Comparison of ENCODE assay signal across 8 cellular contexts in the genomic region with DNA sequence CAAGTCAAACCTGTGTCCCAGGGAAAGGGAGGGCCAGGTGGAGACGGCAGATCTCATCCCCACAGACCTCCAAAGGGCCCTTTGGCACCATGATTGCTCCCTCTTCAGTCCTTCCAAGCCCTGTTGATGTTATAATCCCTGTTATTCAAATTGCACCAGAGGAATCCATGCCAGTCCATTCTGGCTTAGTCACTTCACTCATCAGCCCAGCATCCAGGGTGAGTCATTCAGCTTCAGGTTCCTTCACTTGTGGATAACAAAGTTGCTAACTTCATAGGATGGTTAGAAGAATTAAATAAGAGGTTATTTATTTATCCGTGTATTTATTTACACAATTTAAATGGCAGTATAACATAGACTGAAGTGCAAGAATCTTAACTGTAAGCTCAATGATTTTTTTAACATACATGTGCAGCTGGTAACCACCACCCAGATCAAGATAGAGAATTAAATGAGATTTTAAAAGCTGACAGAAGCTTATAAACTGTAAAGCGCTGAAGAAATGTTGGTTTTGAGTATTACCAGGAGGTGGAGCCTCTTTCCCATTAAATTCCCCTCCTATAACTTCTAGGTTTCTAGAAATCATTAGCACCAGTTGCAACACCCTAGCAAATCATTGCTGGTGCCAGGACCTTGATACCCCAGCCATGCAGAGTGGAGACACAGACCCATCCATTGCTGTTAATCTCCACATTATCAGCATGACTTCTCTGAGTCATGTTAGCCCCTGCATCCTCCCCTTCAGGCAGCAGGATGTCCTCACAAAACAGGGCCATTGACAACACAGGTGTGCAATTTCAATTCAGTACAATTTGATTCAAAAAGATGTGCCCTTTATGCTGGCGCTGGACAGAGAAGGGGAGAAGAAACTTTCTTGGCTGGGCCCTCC.
DNase-seq lines count a peak whose midpoint lies in the region; ATAC-seq and TF ChIP-seq lines count a peak whose summit lies in the region.

No MANE protein-coding gene starts in this region.

- no peak overlapping the region for H3K14ac ChIP-seq in H9 (ENCODE audit: insufficient read depth, low read length)

- H3K27me3 ChIP-seq in H9 (ENCODE audit: insufficient read depth, low read length): no peaks in the 10 kb centered on the region
- H3K27me3 ChIP-seq in naive thymus-derived CD4-positive, alpha-beta T cell (ENCODE audit: control insufficient read depth in 2 of 2, insufficient read depth in 2 of 2, low read length in 2 of 2): no peaks in the 10 kb centered on the region

- H2AK5ac ChIP-seq in H9 (ENCODE audit: insufficient read length, low read length): no peak overlapping the region

- peak; percentile 84 for DNase-seq in AG08395 (ENCODE audit: low spot score)
- DNase-seq in H9: no peak
- DNase-seq in RKO (ENCODE audit: low spot score): peak; percentile 68
- DNase-seq in foreskin melanocyte: peak; percentile 25
- no peak for DNase-seq in NCI-H446 treated with DMSO at 0.1 percent for 48 hours (lab: John Stamatoyannopoulos, UW)
- DNase-seq in naive thymus-derived CD4-positive, alpha-beta T cell: no peak
- no peak for DNase-seq in stimulated activated CD4-positive, alpha-beta T cell treated with anti-CD3 and anti-CD28 coated beads, Interleukin-4, amount 100 ng/mL, for 1 hour

- no peak for ATAC-seq in HG03025 (IDR thresholded peaks at IDR 0.05; ENCODE audit: low FRiP score, unreplicated experiment)
- no peak for ATAC-seq in naive thymus-derived CD4-positive, alpha-beta T cell

- H3T11ph ChIP-seq in H9 (ENCODE audit: low read length): no peak overlapping the region

- H3K23ac ChIP-seq in H9 (ENCODE audit: insufficient read length, low read depth, low read length): no peak overlapping the region

- no peak overlapping the region for H2BK120ac ChIP-seq in H9 (ENCODE audit: low read depth, low read length, poor library complexity, severe bottlenecking)

- H3K4me1 ChIP-seq in H9 (ENCODE audit: insufficient read depth, low read length): peaks cover 13% of the 10 kb centered on the region; the same call in 1 of the 2 replicates
- peaks cover 0 to 4% of the 10 kb centered on the region in 2 donors for H3K4me1 ChIP-seq in naive thymus-derived CD4-positive, alpha-beta T cell (ENCODE audit: control insufficient read depth in 2 of 2, insufficient read depth in 2 of 2, low read length in 2 of 2)

- H2AFZ ChIP-seq in H9 (ENCODE audit: low read length): no peak overlapping the region

- intact Hi-C loops in naive thymus-derived CD4-positive, alpha-beta T cell (cut with micrococcal nuclease): no loop called here

- no peaks in the 10 kb centered on the region for H3K9me3 Mint-ChIP-seq in H9
- H3K9me3 Mint-ChIP-seq in naive thymus-derived CD4-positive, alpha-beta T cell: peaks cover 0 to 2% (median 0%) of the 10 kb centered on the region in 11 donors

- H3K4ac ChIP-seq in H9 (ENCODE audit: low read depth, low read length): no peak overlapping the region

- H2BK20ac ChIP-seq in H9 (ENCODE audit: low read depth, low read length, poor library complexity, severe bottlenecking): no peak overlapping the region

- H3K27ac ChIP-seq in H9 (ENCODE audit: insufficient read length, low read depth, low read length): no peak overlapping the region
- H3K27ac ChIP-seq in naive thymus-derived CD4-positive, alpha-beta T cell (ENCODE audit: low read depth, low read length): no peak overlapping the region

- H3K27ac Mint-ChIP-seq in H9: peak overlapping the region in 1 of 3 experiments; percentile 65; a peak in 3 of 7 replicates
- no peak overlapping the region for H3K27ac Mint-ChIP-seq in naive thymus-derived CD4-positive, alpha-beta T cell

- H3K79me1 ChIP-seq in H9 (ENCODE audit: insufficient read depth, low read depth, low read length, poor library complexity, severe bottlenecking): no peaks in the 10 kb centered on the region

- H3K27me3 Mint-ChIP-seq in H9 (ENCODE audit: low read depth): no peaks in the 10 kb centered on the region; the same call in none of the 2 replicates
- peaks cover 0 to 14% (median 11%) of the 10 kb centered on the region in 5 donors for H3K27me3 Mint-ChIP-seq in naive thymus-derived CD4-positive, alpha-beta T cell

- H3K23me2 ChIP-seq in H9 (ENCODE audit: insufficient read length, low read depth, low read length, poor library complexity, severe bottlenecking): no peaks in the 10 kb centered on the region

- H3K9me3 ChIP-seq in H9 (ENCODE audit: control insufficient read depth, low read depth, low read length): no peaks in the 10 kb centered on the region
- no peaks in the 10 kb centered on the region for H3K9me3 ChIP-seq in naive thymus-derived CD4-positive, alpha-beta T cell (ENCODE audit: control insufficient read depth in 2 of 3, low read length in 3 of 3)

- H4K20me1 ChIP-seq in H9 (ENCODE audit: control insufficient read depth, insufficient read depth, insufficient read length): no peaks in the 10 kb centered on the region

- no peaks in the 10 kb centered on the region for H3K36me3 ChIP-seq in naive thymus-derived CD4-positive, alpha-beta T cell (ENCODE audit: control insufficient read depth in 2 of 3, insufficient read depth in 3 of 3, low read length in 3 of 3)

- H4K91ac ChIP-seq in H9 (ENCODE audit: insufficient read length, low read depth, low read length): no peak overlapping the region

- H3K4me3 ChIP-seq in naive thymus-derived CD4-positive, alpha-beta T cell (ENCODE audit: low read length): no peak overlapping the region

- WGBS in H9 (ENCODE audit: extremely low coverage, insufficient read length, low lambda C conversion rate): no CpG with 5 or more reads among the region's 4 CpGs

- H3K18ac ChIP-seq in H9 (ENCODE audit: insufficient read length, low read depth, low read length): no peak overlapping the region

- H4K8ac ChIP-seq in H9 (replicated peaks; ENCODE audit: insufficient read length, low read depth, low read length): no peak overlapping the region

- CTCF ChIA-PET in naive thymus-derived CD4-positive, alpha-beta T cell (lab: Charles Lee): interaction anchor here (0.6 kb wide), 1 partner anchor 121 kb away, joined by 3 read pairs; no protein-coding TSS in a partner anchor

- H2BK5ac ChIP-seq in H9 (ENCODE audit: insufficient read length, low read length): no peak overlapping the region

- H3K79me2 ChIP-seq in H9 (ENCODE audit: insufficient read depth, low read length): no peaks in the 10 kb centered on the region

- peak; percentile 55 for TF ChIP-seq CTCF in H9 (conservative IDR thresholded peaks at IDR 0.05)

- no peak overlapping the region for H4K5ac ChIP-seq in H9 (ENCODE audit: insufficient read length, low read depth, low read length)

- H3K4me2 ChIP-seq in H9 (ENCODE audit: insufficient read depth, insufficient read length, low read length): no peak overlapping the region

- no peak overlapping the region for H3K56ac ChIP-seq in H9 (ENCODE audit: insufficient read length, low read depth, low read length)

- peaks cover 44 to 45% of the 10 kb centered on the region in 2 experiments for H3K4me1 Mint-ChIP-seq in H9
- H3K4me1 Mint-ChIP-seq in naive thymus-derived CD4-positive, alpha-beta T cell: peaks cover 0 to 9% (median 4%) of the 10 kb centered on the region in 7 donors

- POLR2A ChIA-PET in naive thymus-derived CD4-positive, alpha-beta T cell (lab: Charles Lee): no interaction called here

- H3K36me3 Mint-ChIP-seq in H9 (ENCODE audit: insufficient read depth in 1 of 3, low read depth in 3 of 3): no peaks in the 10 kb centered on the region
- H3K36me3 Mint-ChIP-seq in naive thymus-derived CD4-positive, alpha-beta T cell: no peaks in the 10 kb centered on the region

- H2BK12ac ChIP-seq in H9 (ENCODE audit: insufficient read length, low read depth, low read length): no peak overlapping the region

- no peak overlapping the region for H3K9ac ChIP-seq in H9 (ENCODE audit: extremely low read depth, insufficient read length, low read length)

- H2BK15ac ChIP-seq in H9 (ENCODE audit: low read depth, low read length): no peak overlapping the region

- no peak overlapping the region for H3K4me3 Mint-ChIP-seq in H9
- H3K4me3 Mint-ChIP-seq in naive thymus-derived CD4-positive, alpha-beta T cell: no peak overlapping the region

Comparison
In these comparisons a context has a peak if more than half of its experiments do, and no peak if none do; other contexts are left out.
1. DNase-seq: peak in AG08395 (single experiment), RKO (single experiment) and foreskin melanocyte (single experiment); none in H9 (single experiment), NCI-H446 treated with DMSO at 0.1 percent for 48 hours (single experiment), naive thymus-derived CD4-positive, alpha-beta T cell (0 of 9) and stimulated activated CD4-positive, alpha-beta T cell treated with anti-CD3 and anti-CD28 coated beads, Interleukin-4, amount 100 ng/mL, for 1 hour (single experiment).